In genomic region chr17:31499771-31500554, GRCh38 we compare ENCODE assay signal across 9 cellular contexts.
DNase-seq lines count a peak whose midpoint lies in the region; ATAC-seq and TF ChIP-seq lines count a peak whose summit lies in the region.
"Had no signal": no experiment of that assay in that cellular context is flagged by ENCODE, and none has a peak within 500 bp of the region (broad histone marks: within the 10 kb centered on the region; RNA-seq: fewer than 3 reads in every experiment).

No MANE protein-coding gene starts in this region.

- TF ChIP-seq CTCF in RWPE2 (IDR thresholded peaks at IDR 0.05; ENCODE audit: poor library complexity, severe bottlenecking) (no peak), ovary (IDR thresholded peaks at IDR 0.05) (no peak), endothelial cell (IDR thresholded peaks at IDR 0.05; ENCODE audit: unreplicated experiment) (no peak)

- H3K27ac Mint-ChIP-seq in endothelial cell (ENCODE audit: unreplicated experiment) = no peak overlapping the region
- H3K27ac Mint-ChIP-seq: activated B cell treated with CpG ODN at 0.5 μM for 24 hours had no signal

- intact Hi-C loops in ovary (cut with DNase I) = no loop called here

- H3K4me3 ChIP-seq in RWPE2 (ENCODE audit: severe bottlenecking) (no peak overlapping the region), ovary (no peak overlapping the region)

- no peak for TF ChIP-seq POLR2A in ovary (IDR thresholded peaks at IDR 0.05)

- peaks cover 3% of the 10 kb centered on the region for H3K27me3 Mint-ChIP-seq in endothelial cell (ENCODE audit: unreplicated experiment)
- H3K27me3 Mint-ChIP-seq: activated B cell treated with CpG ODN at 0.5 μM for 24 hours had no signal

- H3K27me3 ChIP-seq in RWPE2 (ENCODE audit: insufficient read depth, poor library complexity, severe bottlenecking) (no peaks in the 10 kb centered on the region), ovary (no peaks in the 10 kb centered on the region)

- H3K36me3 Mint-ChIP-seq in endothelial cell (ENCODE audit: low read depth, unreplicated experiment) = peaks cover 4% of the 10 kb centered on the region

- no peak overlapping the region for H3K4me3 Mint-ChIP-seq in endothelial cell (ENCODE audit: unreplicated experiment)
- H3K4me3 Mint-ChIP-seq: activated B cell treated with CpG ODN at 0.5 μM for 24 hours had no signal

- no peak for TF ChIP-seq EP300 in ovary (IDR thresholded peaks at IDR 0.05)

- peaks cover 16% of the 10 kb centered on the region for H3K4me1 ChIP-seq in RWPE2 (ENCODE audit: insufficient read depth, poor library complexity, severe bottlenecking)
- peaks cover 4% of the 10 kb centered on the region for H3K4me1 ChIP-seq in ovary (ENCODE audit: insufficient read depth)

- H3K4me1 Mint-ChIP-seq in endothelial cell (ENCODE audit: unreplicated experiment) = no peaks in the 10 kb centered on the region

- H3K27ac ChIP-seq in RWPE2 (ENCODE audit: poor library complexity, severe bottlenecking) (no peak overlapping the region), ovary (peak overlapping the region in 1 of 2 donors; percentile 58)

- H3K9me3 ChIP-seq in RWPE2 (ENCODE audit: severe bottlenecking) = no peaks in the 10 kb centered on the region
- no peaks in the 10 kb centered on the region for H3K9me3 ChIP-seq in ovary

- DNase-seq in DMS79 treated with DMSO at 0.1 percent for 48 hours (lab: John Stamatoyannopoulos, UW) = peak; percentile 42
- no peak for DNase-seq in RWPE2 (ENCODE audit: low spot score)
- DNase-seq in foreskin melanocyte = peak; percentile 74
- peak in 4 of 5 donors; percentile 51 to 62 (median 60) for DNase-seq in ovary
- DNase-seq in NCI-H2171 treated with DMSO at 0.1 percent for 48 hours (lab: John Stamatoyannopoulos, UW) = no peak
- no peak for DNase-seq in endothelial cell (ENCODE audit: low spot score)
- DNase-seq in AML-193 (lab: John Stamatoyannopoulos, UW) = no peak
- no peak for DNase-seq in T-helper 9 cell
- DNase-seq: activated B cell treated with CpG ODN at 0.5 μM for 24 hours had no signal

- H3K9me3 Mint-ChIP-seq in endothelial cell (ENCODE audit: unreplicated experiment) = no peaks in the 10 kb centered on the region
- H3K9me3 Mint-ChIP-seq: activated B cell treated with CpG ODN at 0.5 μM for 24 hours had no signal

- peak; percentile 78 for ATAC-seq in RWPE2 (ENCODE audit: low read depth)

- 2 to 8% (median 5%) methylated on average over 11 of the region's 11 CpGs for WGBS in ovary, 3 donors

- H3K36me3 ChIP-seq in RWPE2 (ENCODE audit: low read depth) (no peaks in the 10 kb centered on the region), ovary (no peaks in the 10 kb centered on the region)

Comparison
In these comparisons a context has a peak if more than half of its experiments do, and no peak if none do; other contexts are left out.
1. DNase-seq: peak in DMS79 treated with DMSO at 0.1 percent for 48 hours (single experiment), foreskin melanocyte (single experiment) and ovary (4 of 5); none in RWPE2 (single experiment), NCI-H2171 treated with DMSO at 0.1 percent for 48 hours (single experiment), endothelial cell (single experiment), AML-193 (0 of 2) and T-helper 9 cell (single experiment).